Comparison of ENCODE assay signal across 9 cellular contexts in the genomic region with DNA sequence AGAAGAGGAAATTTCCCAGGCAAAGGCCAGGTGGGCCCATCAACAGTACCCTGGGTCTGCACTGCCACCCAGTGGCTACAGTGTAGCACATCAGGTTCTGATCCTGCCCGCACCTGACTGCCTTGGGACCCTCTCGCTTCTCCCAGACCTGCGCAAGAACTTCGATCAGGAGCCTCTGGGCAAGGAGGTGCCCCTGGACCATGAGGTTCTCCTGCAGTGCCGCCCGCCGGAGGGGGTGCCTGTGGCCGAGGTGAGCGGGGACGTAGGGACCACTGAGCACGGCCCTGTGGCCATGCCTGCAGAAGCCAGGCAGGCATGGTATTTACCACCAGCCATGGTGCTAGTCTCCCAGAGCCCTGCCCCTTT. TPM values are rescaled to one million over a fixed set of nuclear protein-coding genes. Genes with fewer than 3 reads are reported as not detected.
DNase-seq lines count a peak whose midpoint lies in the region; ATAC-seq and TF ChIP-seq lines count a peak whose summit lies in the region.
"Had no signal": no experiment of that assay in that cellular context is flagged by ENCODE, and none has a peak within 500 bp of the region (broad histone marks: within the 10 kb centered on the region; RNA-seq: fewer than 3 reads in every experiment).

No MANE protein-coding gene starts in this region.

- no peaks in the 10 kb centered on the region for H3K79me2 ChIP-seq in parathyroid adenoma

- H3K27ac ChIP-seq in foreskin keratinocyte = no peak overlapping the region
- H3K27ac ChIP-seq in parathyroid adenoma = no peak overlapping the region
- H3K27ac ChIP-seq: BLaER1 treated with 17β-estradiol and CSF1 and Interleukin-3, amounts not matched to agents 10 nM and 100 nM had no signal

- H2AFZ ChIP-seq in parathyroid adenoma = no peak overlapping the region

- DNase-seq in DMS79 treated with DMSO at 0.1 percent for 48 hours (lab: John Stamatoyannopoulos, UW) (peak; percentile 6), DMS79 (lab: John Stamatoyannopoulos, UW) (no peak), NAMALWA (ENCODE audit: low spot score) (peak; percentile 57), foreskin keratinocyte (no peak), activated gamma-delta T cell (lab: John Stamatoyannopoulos, UW) (no peak)
- peak; percentile 70 for DNase-seq in activated CD8-positive, alpha-beta memory T cell treated with anti-CD3 and anti-CD28 coated beads, Interleukin-2, amount 50 U/mL, for 48 hours

- H3K4me3 ChIP-seq in parathyroid adenoma (ENCODE audit: low read depth, low read length) = no peak overlapping the region
- H3K4me3 ChIP-seq: BLaER1 treated with 17β-estradiol and CSF1 and Interleukin-3, amounts not matched to agents 10 nM and 100 nM had no signal

- no peaks in the 10 kb centered on the region for H3K9me3 ChIP-seq in parathyroid adenoma (ENCODE audit: control insufficient read depth, low read length)
- H3K9me3 ChIP-seq: BLaER1 treated with 17β-estradiol and CSF1 and Interleukin-3, amounts not matched to agents 10 nM and 100 nM had no signal

- H3K4me1 ChIP-seq in foreskin keratinocyte (no peaks in the 10 kb centered on the region), parathyroid adenoma (no peaks in the 10 kb centered on the region)

- no peaks in the 10 kb centered on the region for H3K27me3 ChIP-seq in foreskin keratinocyte
- no peaks in the 10 kb centered on the region for H3K27me3 ChIP-seq in parathyroid adenoma (ENCODE audit: control insufficient read depth, insufficient read depth, low read length)
- H3K27me3 ChIP-seq: BLaER1 treated with 17β-estradiol and CSF1 and Interleukin-3, amounts not matched to agents 10 nM and 100 nM had no signal

- no peak overlapping the region for H3K9ac ChIP-seq in parathyroid adenoma
- H3K9ac ChIP-seq: BLaER1 treated with 17β-estradiol and CSF1 and Interleukin-3, amounts not matched to agents 10 nM and 100 nM had no signal

- no peaks in the 10 kb centered on the region for H3K36me3 ChIP-seq in parathyroid adenoma (ENCODE audit: control insufficient read depth, insufficient read depth, low read length)
- H3K36me3 ChIP-seq: BLaER1 treated with 17β-estradiol and CSF1 and Interleukin-3, amounts not matched to agents 10 nM and 100 nM had no signal

- TF ChIP-seq CTCF in foreskin keratinocyte (conservative IDR thresholded peaks at IDR 0.05) (peak; percentile 81), parathyroid adenoma (IDR thresholded peaks at IDR 0.05) (peak; percentile 83)

- H3K4me2 ChIP-seq in parathyroid adenoma (ENCODE audit: low read length) = no peak overlapping the region

- ATAC-seq in foreskin keratinocyte = peak; percentile 51
- no peak for ATAC-seq in HG03135 (IDR thresholded peaks at IDR 0.05; ENCODE audit: unreplicated experiment)

RNA-seq across cellular contexts. Expression of gene SLC29A3, which starts 33.9 kb away (rescaled TPM):
- total RNA-seq in foreskin keratinocyte = 0.71 and 0.74 TPM in 2 replicates
- 0.45 and 0.96 TPM in 2 replicates for polyA plus RNA-seq in foreskin keratinocyte

Comparison
In these comparisons a context has a peak if more than half of its experiments do, and no peak if none do; other contexts are left out.
1. DNase-seq: peak in DMS79 treated with DMSO at 0.1 percent for 48 hours (single experiment), NAMALWA (single experiment) and activated CD8-positive, alpha-beta memory T cell treated with anti-CD3 and anti-CD28 coated beads, Interleukin-2, amount 50 U/mL, for 48 hours (single experiment); none in DMS79 (single experiment), foreskin keratinocyte (0 of 2) and activated gamma-delta T cell (single experiment).